14 cellular contexts compared by ENCODE assay signal in genomic region chr3:8851703-8852102, GRCh38.
DNase-seq lines count a peak whose midpoint lies in the region; ATAC-seq, FAIRE-seq and TF ChIP-seq lines count a peak whose summit lies in the region.
"Had no signal": no experiment of that assay in that cellular context is flagged by ENCODE, and none has a peak within 500 bp of the region (broad histone marks: within the 10 kb centered on the region; RNA-seq: fewer than 3 reads in every experiment).

No MANE protein-coding gene starts in this region.

- H3K36me3 ChIP-seq in trophoblast cell (ENCODE audit: control insufficient read depth in 1 of 2, insufficient read depth in 2 of 2, low read length in 2 of 2), result peaks cover 0 to 4% of the 10 kb centered on the region in 2 experiments
- H3K36me3 ChIP-seq in colonic mucosa, result no peaks in the 10 kb centered on the region
- H3K36me3 ChIP-seq in small intestine (ENCODE audit: control insufficient read depth in 2 of 2, insufficient read depth in 2 of 2, low read length in 2 of 2), result no peaks in the 10 kb centered on the region
- H3K36me3 ChIP-seq: esophagus squamous epithelium, thoracic aorta had no signal

- H3K9ac ChIP-seq in trophoblast cell (ENCODE audit: low read length) (no peak overlapping the region), colonic mucosa (ENCODE audit: low read depth in 2 of 2, low read length in 2 of 2) (no peak overlapping the region)

- H3K27ac ChIP-seq in trophoblast cell (ENCODE audit: low read depth, low read length) (peak overlapping the region; percentile 87), colonic mucosa (no peak overlapping the region), small intestine (ENCODE audit: low read depth in 1 of 2, low read length in 1 of 2) (no peak overlapping the region)
- H3K27ac ChIP-seq: esophagus squamous epithelium, PC-9, thoracic aorta had no signal

- no peak overlapping the region for H2AK5ac ChIP-seq in trophoblast cell (ENCODE audit: low read length)

- FAIRE-seq in small intestine (lab: Jason Lieb, UNC), result no peak

- TF ChIP-seq CTCF in fibroblast of pulmonary artery (IDR thresholded peaks at IDR 0.05; ENCODE audit: low read length, missing control alignments) (no peak), colonic mucosa (IDR thresholded peaks at IDR 0.05) (no peak)

- peak overlapping the region; percentile 65 for H4K8ac ChIP-seq in trophoblast cell (ENCODE audit: low read depth, low read length)

- H3K23ac ChIP-seq in trophoblast cell (ENCODE audit: low read length), result no peak overlapping the region

- H3K18ac ChIP-seq in trophoblast cell (ENCODE audit: low read length), result no peak overlapping the region

- H3K9me3 ChIP-seq in trophoblast cell (ENCODE audit: insufficient read depth, low read depth, low read length) (peaks cover 3% of the 10 kb centered on the region), colonic mucosa (no peaks in the 10 kb centered on the region), small intestine (ENCODE audit: control insufficient read depth, low read depth) (no peaks in the 10 kb centered on the region)
- H3K9me3 ChIP-seq: esophagus squamous epithelium, thoracic aorta had no signal

- H3K4me2 ChIP-seq in trophoblast cell (ENCODE audit: low read length), result no peak overlapping the region
- H3K4me2 ChIP-seq: PC-9 had no signal

- WGBS in trophoblast cell (ENCODE audit: extremely low coverage, insufficient coverage, insufficient read length), result no CpG with 5 or more reads among the region's 4 CpGs
- WGBS in small intestine, 3 donors, result 80 to 82% (median 80%) methylated on average over 4 of the region's 4 CpGs

- peak overlapping the region; percentile 87 for H2BK5ac ChIP-seq in trophoblast cell (ENCODE audit: low read depth, low read length, poor library complexity)

- peak overlapping the region; percentile 91 for H4K91ac ChIP-seq in trophoblast cell (ENCODE audit: low read depth, low read length)

- ATAC-seq in SK-N-SH treated with all-trans-retinoic acid at 6 μM for 48 hours, result peak; percentile 71
- ATAC-seq in GM21526 (IDR thresholded peaks at IDR 0.05; ENCODE audit: low FRiP score, unreplicated experiment), result no peak
- ATAC-seq: left colon had no signal

- DNase-seq in GM04503 (ENCODE audit: low read depth) (peak; percentile 88), fibroblast of pulmonary artery (ENCODE audit: low read depth) (peak; percentile 82), trophoblast cell (peak; percentile 93 to 96), NCI-H510A (lab: John Stamatoyannopoulos, UW) (no peak), colonic mucosa (no peak), small intestine (no peak)
- DNase-seq: activated CD4-positive, alpha-beta memory T cell treated with anti-CD3 and anti-CD28 coated beads, Interleukin-2, amount 10 ng/mL, durations not matched to agents 7 days and 5 days; activated gamma-delta T cell treated with Interleukin-2 at 50 U/mL for 16 hours; esophagus squamous epithelium; left colon had no signal

- H3K4me1 ChIP-seq in trophoblast cell (ENCODE audit: control insufficient read depth in 1 of 2, insufficient read depth in 2 of 2, low read length in 2 of 2) (peaks cover 24 to 29% of the 10 kb centered on the region in 2 experiments), colonic mucosa (no peaks in the 10 kb centered on the region), small intestine (ENCODE audit: control insufficient read depth in 2 of 2, insufficient read depth in 1 of 2, low read depth in 1 of 2, low read length in 1 of 2) (no peaks in the 10 kb centered on the region)
- H3K4me1 ChIP-seq: esophagus squamous epithelium had no signal

- H3K27me3 ChIP-seq in trophoblast cell (ENCODE audit: insufficient read depth, low read length) (no peaks in the 10 kb centered on the region), colonic mucosa (no peaks in the 10 kb centered on the region), small intestine (ENCODE audit: control insufficient read depth in 2 of 2, insufficient read depth in 2 of 2, low read length in 2 of 2) (no peaks in the 10 kb centered on the region)
- H3K27me3 ChIP-seq: esophagus squamous epithelium had no signal

- intact Hi-C loops in colonic mucosa (cut with DNase I), result no loop called here

- H4K12ac ChIP-seq in trophoblast cell (ENCODE audit: low read depth, low read length), result no peak overlapping the region

- no peak overlapping the region for H2AFZ ChIP-seq in trophoblast cell (ENCODE audit: insufficient read depth, low read length, poor library complexity)
- H2AFZ ChIP-seq: PC-9 had no signal

- peaks cover 2% of the 10 kb centered on the region for H3K79me2 ChIP-seq in trophoblast cell (ENCODE audit: control insufficient read depth, insufficient read depth, low read length, poor library complexity)

- no peak overlapping the region for H3K14ac ChIP-seq in trophoblast cell (ENCODE audit: low read length)

- H3K79me1 ChIP-seq in trophoblast cell (ENCODE audit: low read length), result peaks cover 19% of the 10 kb centered on the region

- H3K4ac ChIP-seq in trophoblast cell (ENCODE audit: low read depth, low read length), result no peak overlapping the region

- no peak overlapping the region for H2BK12ac ChIP-seq in trophoblast cell (ENCODE audit: low read length)

- H3K4me3 ChIP-seq in fibroblast of pulmonary artery (replicated peaks; ENCODE audit: low read depth, low read length), result no peak overlapping the region
- H3K4me3 ChIP-seq in trophoblast cell (ENCODE audit: low read depth, low read length), result no peak overlapping the region
- H3K4me3 ChIP-seq in colonic mucosa, result no peak overlapping the region
- no peak overlapping the region for H3K4me3 ChIP-seq in small intestine (ENCODE audit: low read depth in 1 of 2, low read length in 2 of 2)
- H3K4me3 ChIP-seq: esophagus squamous epithelium, PC-9, thoracic aorta had no signal

- peak overlapping the region; percentile 90 for H2BK120ac ChIP-seq in trophoblast cell (ENCODE audit: insufficient read depth, low read length, poor library complexity)

TF ChIP-seq in SK-N-SH treated with all-trans-retinoic acid at 6 μM for 48 hours, 23 proteins besides CTCF, POLR2A, EP300 and RAD21:
- TF ChIP-seq TOX (CRISPR knock-in tag; IDR thresholded peaks at IDR 0.05; ENCODE audit: borderline replicate concordance) (no peak), PATZ1 (CRISPR knock-in tag; IDR thresholded peaks at IDR 0.05; ENCODE audit: borderline replicate concordance) (no peak), TCF4 (CRISPR knock-in tag; IDR thresholded peaks at IDR 0.05; ENCODE audit: borderline replicate concordance) (no peak), ZNF8 (CRISPR knock-in tag; IDR thresholded peaks at IDR 0.05) (no peak), ZFP30 (CRISPR knock-in tag; IDR thresholded peaks at IDR 0.05) (no peak), ISL1 (CRISPR knock-in tag; IDR thresholded peaks at IDR 0.05) (no peak)

Comparison
In these comparisons a context has a peak if more than half of its experiments do, and no peak if none do; other contexts are left out.
1. DNase-seq: peak in GM04503 (single experiment), fibroblast of pulmonary artery (single experiment) and trophoblast cell (2 of 2); none in NCI-H510A (single experiment), colonic mucosa (single experiment) and small intestine (single experiment).